ENCODE assay signal across 21 cellular contexts in genomic region chr3:66796343-66796742, GRCh38.
DNase-seq lines count a peak whose midpoint lies in the region; ATAC-seq, FAIRE-seq and TF ChIP-seq lines count a peak whose summit lies in the region.
"Had no signal": no experiment of that assay in that cellular context is flagged by ENCODE, and none has a peak within 500 bp of the region (broad histone marks: within the 10 kb centered on the region; RNA-seq: fewer than 3 reads in every experiment).

No MANE protein-coding gene starts in this region.

- peaks cover 5% of the 10 kb centered on the region for H3K4me1 Mint-ChIP-seq in astrocyte (ENCODE audit: low read depth, unreplicated experiment)
- H3K4me1 Mint-ChIP-seq: CD4-positive, alpha-beta memory T cell had no signal

- no peaks in the 10 kb centered on the region for H3K36me3 Mint-ChIP-seq in astrocyte (ENCODE audit: low read depth, unreplicated experiment)
- H3K36me3 Mint-ChIP-seq: CD4-positive, alpha-beta memory T cell had no signal

- peak; percentile 49 for FAIRE-seq in astrocyte (lab: Jason Lieb, UNC)
- FAIRE-seq: GM12891, GM18507 had no signal

- H3K36me3 ChIP-seq in SK-N-SH (replicated peaks in 1 of 2; ENCODE audit: control insufficient read depth in 1 of 2, insufficient read depth in 2 of 2, low read length in 1 of 2) = no peaks in the 10 kb centered on the region
- H3K36me3 ChIP-seq in astrocyte (ENCODE audit: insufficient read depth, low read length) = no peaks in the 10 kb centered on the region
- no peaks in the 10 kb centered on the region for H3K36me3 ChIP-seq in subcutaneous abdominal adipose tissue (ENCODE audit: control insufficient read depth in 5 of 5, insufficient read depth in 5 of 5, low read length in 5 of 5)
- H3K36me3 ChIP-seq: BE2C; BLaER1 treated with 17β-estradiol and CSF1 and Interleukin-3, amounts not matched to agents 10 nM and 100 nM had no signal

- no peaks in the 10 kb centered on the region for H3K4me1 ChIP-seq in SK-N-SH (ENCODE audit: control insufficient read depth in 1 of 2, insufficient read depth in 2 of 2, low read depth in 1 of 2, low read length in 1 of 2)
- peaks cover 8% of the 10 kb centered on the region for H3K4me1 ChIP-seq in astrocyte (ENCODE audit: insufficient read depth, low read length)
- peaks cover 0 to 45% (median 17%) of the 10 kb centered on the region in 5 donors for H3K4me1 ChIP-seq in subcutaneous abdominal adipose tissue (ENCODE audit: control insufficient read depth in 5 of 5, insufficient read depth in 5 of 5, low read length in 5 of 5)
- H3K4me1 ChIP-seq: BE2C had no signal

- CTCF ChIA-PET in SK-N-SH (lab: Yijun Ruan, JAX) = interaction anchor here (2.3 to 2.7 kb wide), 2 partner anchors 20 to 26 kb away, joined by 6 to 10 read pairs; no protein-coding TSS in a partner anchor

- H3K4me3 ChIP-seq in SK-N-SH (ENCODE audit: low read depth in 2 of 2, low read length in 1 of 2) (no peak overlapping the region), astrocyte (ENCODE audit: insufficient read depth, low read depth, low read length) (no peak overlapping the region), subcutaneous abdominal adipose tissue (ENCODE audit: low read depth in 1 of 5, low read length in 5 of 5) (no peak overlapping the region)
- H3K4me3 ChIP-seq: BLaER1 treated with 17β-estradiol and CSF1 and Interleukin-3, amounts not matched to agents 10 nM and 100 nM had no signal

- TF ChIP-seq RAD21 in SK-N-SH (IDR thresholded peaks at IDR 0.05; ENCODE audit: low read length) = no peak

- H2AFZ ChIP-seq in SK-N-SH (ENCODE audit: low read depth) = no peak overlapping the region
- H2AFZ ChIP-seq in astrocyte (ENCODE audit: low read depth, low read length) = no peak overlapping the region

- H4K20me1 ChIP-seq in SK-N-SH (ENCODE audit: insufficient read depth) (no peaks in the 10 kb centered on the region), astrocyte (ENCODE audit: insufficient read depth, low read length) (no peaks in the 10 kb centered on the region)
- H4K20me1 ChIP-seq: BLaER1 treated with 17β-estradiol and CSF1 and Interleukin-3, amounts not matched to agents 10 nM and 100 nM had no signal

- no peak for TF ChIP-seq EP300 in SK-N-SH (IDR thresholded peaks at IDR 0.05; ENCODE audit: borderline replicate concordance in 1 of 2, low read depth in 1 of 2, low read length in 1 of 2)

- TF ChIP-seq CTCF in SK-N-SH (IDR thresholded peaks at IDR 0.05) (no peak), astrocyte (IDR thresholded peaks at IDR 0.05; ENCODE audit: insufficient read depth, low read depth, low read length) (no peak)

- H3K9me3 ChIP-seq in SK-N-SH (no peaks in the 10 kb centered on the region), astrocyte (ENCODE audit: insufficient read depth, low read depth, low read length) (no peaks in the 10 kb centered on the region), subcutaneous abdominal adipose tissue (ENCODE audit: control insufficient read depth in 5 of 5, low read length in 5 of 5) (peaks cover 0 to 5% (median 0%) of the 10 kb centered on the region in 5 donors)
- H3K9me3 ChIP-seq: BE2C had no signal

- H3K79me2 ChIP-seq in SK-N-SH (ENCODE audit: insufficient read depth) (no peaks in the 10 kb centered on the region), astrocyte (ENCODE audit: insufficient read depth, low read length) (no peaks in the 10 kb centered on the region)

- POLR2A ChIA-PET in SK-N-SH (lab: Yijun Ruan, JAX) = no interaction called here

- no peaks in the 10 kb centered on the region for H3K9me2 ChIP-seq in SK-N-SH

- no peaks in the 10 kb centered on the region for H3F3A ChIP-seq in SK-N-SH (replicated peaks; ENCODE audit: insufficient read depth)

- no peak overlapping the region for H3K27ac ChIP-seq in SK-N-SH (ENCODE audit: low read depth in 2 of 2, low read length in 1 of 2)
- H3K27ac ChIP-seq in astrocyte (ENCODE audit: low read depth, low read length) = no peak overlapping the region
- H3K27ac ChIP-seq in subcutaneous abdominal adipose tissue (ENCODE audit: low read depth, low read length) = peak overlapping the region; percentile 90
- H3K27ac ChIP-seq: 22Rv1 had no signal

- 35% methylated on average over 1 of the region's 1 CpG for WGBS in SK-N-SH (ENCODE audit: low lambda C conversion rate)

- H3K27me3 ChIP-seq in SK-N-SH (ENCODE audit: insufficient read depth) = no peaks in the 10 kb centered on the region
- H3K27me3 ChIP-seq in astrocyte (ENCODE audit: insufficient read depth, low read length) = peaks cover 2% of the 10 kb centered on the region
- no peaks in the 10 kb centered on the region for H3K27me3 ChIP-seq in subcutaneous abdominal adipose tissue (ENCODE audit: control insufficient read depth in 5 of 5, insufficient read depth in 4 of 5, low read length in 5 of 5)
- H3K27me3 ChIP-seq: BE2C; BLaER1 treated with 17β-estradiol and CSF1 and Interleukin-3, amounts not matched to agents 10 nM and 100 nM had no signal

- no peak for ATAC-seq in SK-N-SH treated with all-trans-retinoic acid at 6 μM for 48 hours
- ATAC-seq in GM19455 (IDR thresholded peaks at IDR 0.05; ENCODE audit: unreplicated experiment) = no peak
- ATAC-seq: HCT116 had no signal

- no peak overlapping the region for H3K4me2 ChIP-seq in SK-N-SH
- H3K4me2 ChIP-seq in astrocyte (ENCODE audit: low read length) = no peak overlapping the region

- peaks cover 3% of the 10 kb centered on the region for H3K27me3 Mint-ChIP-seq in astrocyte (ENCODE audit: low read depth, unreplicated experiment)

- H3K9me3 Mint-ChIP-seq in astrocyte (ENCODE audit: unreplicated experiment) = no peaks in the 10 kb centered on the region
- H3K9me3 Mint-ChIP-seq: HFFc6 had no signal

- DNase-seq in SK-N-SH = no peak
- no peak for DNase-seq in astrocyte (ENCODE audit: low read depth)
- DNase-seq in dedifferentiated amniotic fluid mesenchymal stem cell (ENCODE audit: extremely low spot score) = no peak
- DNase-seq: AML-193; BE2C; Calu3; CD4-positive, alpha-beta memory T cell; COR-L47; DMS53; DMS79 treated with DMSO at 0.1 percent for 48 hours; GF-D8; H9; HFFc6 had no signal

- no peak overlapping the region for H3K27ac Mint-ChIP-seq in astrocyte (ENCODE audit: unreplicated experiment)
- H3K27ac Mint-ChIP-seq: CD4-positive, alpha-beta memory T cell; HFFc6 had no signal

- H3K9ac ChIP-seq in SK-N-SH = no peak overlapping the region
- no peak overlapping the region for H3K9ac ChIP-seq in astrocyte (ENCODE audit: low read length)
- peak overlapping the region in 1 of 5 donors; percentile 28 for H3K9ac ChIP-seq in subcutaneous abdominal adipose tissue (ENCODE audit: low read length in 5 of 5)
- H3K9ac ChIP-seq: BLaER1 treated with 17β-estradiol and CSF1 and Interleukin-3, amounts not matched to agents 10 nM and 100 nM had no signal

- H3K4me3 Mint-ChIP-seq in astrocyte (ENCODE audit: unreplicated experiment) = no peak overlapping the region
- H3K4me3 Mint-ChIP-seq: CD4-positive, alpha-beta memory T cell; H9; HFFc6 had no signal

TF ChIP-seq in SK-N-SH treated with all-trans-retinoic acid at 6 μM for 48 hours, 23 proteins besides CTCF, POLR2A, EP300 and RAD21:
- TF ChIP-seq SNAI2 (CRISPR knock-in tag; IDR thresholded peaks at IDR 0.05) = no peak
- peak; percentile 79; the same call in 1 of the 2 replicates for TF ChIP-seq ZNF8 (CRISPR knock-in tag; IDR thresholded peaks at IDR 0.05)

TF ChIP-seq in SK-N-SH, 30 proteins besides CTCF, POLR2A, EP300 and RAD21 (continues in another document):
- TF ChIP-seq SMC3 (IDR thresholded peaks at IDR 0.05; ENCODE audit: low read depth, low read length) = no peak
- TF ChIP-seq TEAD4 (IDR thresholded peaks at IDR 0.05; ENCODE audit: borderline replicate concordance, insufficient read depth) = no peak
- TF ChIP-seq GABPA (IDR thresholded peaks at IDR 0.05; ENCODE audit: low read depth) = no peak
- TF ChIP-seq NRF1 (IDR thresholded peaks at IDR 0.05; ENCODE audit: low read depth, low read length) = no peak
- no peak for TF ChIP-seq TAF1 (IDR thresholded peaks at IDR 0.05; ENCODE audit: borderline replicate concordance, low read depth, low read length)
- TF ChIP-seq MXI1 (IDR thresholded peaks at IDR 0.05; ENCODE audit: low read depth, low read length) = no peak
- TF ChIP-seq, protein P1, sequence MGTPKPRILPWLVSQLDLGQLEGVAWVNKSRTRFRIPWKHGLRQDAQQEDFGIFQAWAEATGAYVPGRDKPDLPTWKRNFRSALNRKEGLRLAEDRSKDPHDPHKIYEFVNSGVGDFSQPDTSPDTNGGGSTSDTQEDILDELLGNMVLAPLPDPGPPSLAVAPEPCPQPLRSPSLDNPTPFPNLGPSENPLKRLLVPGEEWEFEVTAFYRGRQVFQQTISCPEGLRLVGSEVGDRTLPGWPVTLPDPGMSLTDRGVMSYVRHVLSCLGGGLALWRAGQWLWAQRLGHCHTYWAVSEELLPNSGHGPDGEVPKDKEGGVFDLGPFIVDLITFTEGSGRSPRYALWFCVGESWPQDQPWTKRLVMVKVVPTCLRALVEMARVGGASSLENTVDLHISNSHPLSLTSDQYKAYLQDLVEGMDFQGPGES (IDR thresholded peaks at IDR 0.05; ENCODE audit: low read depth, low read length) = no peak
- TF ChIP-seq REST (IDR thresholded peaks at IDR 0.05; ENCODE audit: low read depth, low read length) = no peak
